ENCODE assay signal across 24 cellular contexts in the genomic region with DNA sequence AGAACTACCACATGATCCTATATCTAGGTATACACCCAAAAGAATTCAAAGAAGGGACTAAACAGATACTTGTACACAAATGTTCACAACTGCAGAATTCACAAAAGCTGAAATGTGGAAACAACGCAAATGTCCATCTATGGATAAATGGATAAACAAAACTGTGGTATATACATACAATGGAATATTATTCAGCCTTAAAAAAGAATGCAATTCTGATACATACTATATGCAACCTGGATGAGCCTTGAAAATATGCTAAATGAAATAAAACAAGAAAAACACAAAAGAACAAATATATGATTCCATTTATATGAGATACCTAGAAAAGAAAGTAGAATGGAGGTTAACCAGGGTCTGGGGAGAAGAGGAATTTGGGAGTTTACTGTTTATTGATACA.
"Had no signal": no experiment of that assay in that cellular context is flagged by ENCODE, and none has a peak within 500 bp of the region (broad histone marks: within the 10 kb centered on the region; RNA-seq: fewer than 3 reads in every experiment).

No MANE protein-coding gene starts in this region.

- H3K27me3 ChIP-seq: Peyer's patch, SJSA1 had no signal

- H3K4me3 Mint-ChIP-seq: activated B cell treated with CpG ODN at 0.5 μM for 24 hours; activated naive CD4-positive, alpha-beta T cell treated with anti-CD3 and anti-CD28 coated beads, Interleukin-2, amount 10 ng/mL, durations not matched to agents 7 days and 5 days; activated T-helper 1 cell treated with anti-CD3 and anti-CD28 coated beads, Interleukin-12 subunit alpha, Interleukin-12 subunit beta, Interleukin-2, Interleukin-4 antibody, amounts not matched to agents 30 ng/mL and 10 ng/mL and 1 ng/mL, durations not matched to agents 14 hours and 24 hours and 36 hours; brain; central memory CD8-positive, alpha-beta T cell had no signal

- H3K9me3 Mint-ChIP-seq: central memory CD8-positive, alpha-beta T cell had no signal

- H3K9me3 ChIP-seq: Peyer's patch, SJSA1 had no signal

- H3K27me3 Mint-ChIP-seq: activated B cell treated with CpG ODN at 0.5 μM for 24 hours; activated naive CD4-positive, alpha-beta T cell treated with anti-CD3 and anti-CD28 coated beads, Interleukin-2, amount 10 ng/mL, durations not matched to agents 7 days and 5 days; brain; central memory CD8-positive, alpha-beta T cell had no signal

- FAIRE-seq: astrocyte had no signal

- H3K27ac Mint-ChIP-seq: activated B cell treated with CpG ODN at 0.5 μM for 24 hours; activated naive CD4-positive, alpha-beta T cell treated with anti-CD3 and anti-CD28 coated beads, Interleukin-2, amount 10 ng/mL, durations not matched to agents 7 days and 5 days; activated T-helper 1 cell treated with anti-CD3 and anti-CD28 coated beads, Interleukin-12 subunit alpha, Interleukin-12 subunit beta, Interleukin-2, Interleukin-4 antibody, amounts not matched to agents 30 ng/mL and 10 ng/mL and 1 ng/mL, durations not matched to agents 14 hours and 24 hours and 36 hours; brain had no signal

- H3K4me3 ChIP-seq: Peyer's patch, SJSA1 had no signal

- H3K27ac ChIP-seq: Peyer's patch, SJSA1 had no signal

- DNase-seq: activated B cell treated with CpG ODN at 0.5 μM for 24 hours; activated CD4-positive, alpha-beta T cell treated with anti-CD3 and anti-CD28 coated beads for 1 hour; activated CD4-positive, alpha-beta T cell treated with anti-CD3 and anti-CD28 coated beads, Interleukin-2, amount 50 U/mL, for 1 hour; activated CD8-positive, alpha-beta memory T cell treated with anti-CD3 and anti-CD28 coated beads for 24 hours; activated effector memory CD4-positive, alpha-beta T cell treated with anti-CD3 and anti-CD28 coated beads, Interleukin-2, amount 50 U/mL, for 16 hours; activated naive CD4-positive, alpha-beta T cell treated with anti-CD3 and anti-CD28 coated beads, Interleukin-2, amount 10 ng/mL, durations not matched to agents 7 days and 5 days; amygdala; cortex of kidney; Karpas-422; NCI-H1105 treated with DMSO at 0.1 percent for 48 hours; NCI-H1436 treated with DMSO at 0.1 percent for 48 hours; NCI-H187; NCI-H2081; NCI-H510A treated with DMSO at 0.1 percent for 48 hours; NCI-H69; Peyer's patch; SHP77; T-helper 2 cell; T1000 had no signal
